Comparison of ENCODE assay signal across 25 cellular contexts in the genomic region with DNA sequence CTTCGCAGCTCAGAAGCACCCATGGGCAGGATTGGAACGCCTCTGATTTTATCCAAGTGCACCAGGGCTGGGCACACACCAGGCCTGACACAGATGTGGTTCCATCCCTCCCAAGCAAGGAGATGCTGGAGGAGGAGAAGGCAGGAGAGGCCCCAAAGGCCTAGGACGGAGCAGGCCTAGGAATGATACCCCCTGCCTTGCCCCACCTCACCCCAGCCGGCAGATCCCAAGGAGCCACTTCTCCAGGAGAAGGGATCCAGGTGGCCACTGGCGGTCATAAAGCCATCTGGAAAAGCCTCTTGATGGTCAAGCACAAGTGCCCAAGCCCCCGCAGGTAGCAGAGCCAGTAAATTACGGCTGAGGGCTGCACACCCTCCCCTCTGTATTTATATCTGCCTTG.
"Had no signal": no experiment of that assay in that cellular context is flagged by ENCODE, and none has a peak within 500 bp of the region (broad histone marks: within the 10 kb centered on the region; RNA-seq: fewer than 3 reads in every experiment).

No MANE protein-coding gene starts in this region.

- H3K4me1 ChIP-seq: foreskin keratinocyte, prostate gland, vagina had no signal

- H3K27me3 Mint-ChIP-seq: activated CD4-positive, alpha-beta memory T cell treated with anti-CD3 and anti-CD28 coated beads for 36 hours; activated CD4-positive, alpha-beta T cell treated with anti-CD3 and anti-CD28 coated beads, Interleukin-2, amount 10 ng/mL, durations not matched to agents 24 days and 14 days; activated naive CD4-positive, alpha-beta T cell treated with anti-CD3 and anti-CD28 coated beads, Interleukin-2, amount 50 U/mL, for 24 hours; activated T-cell treated with anti-CD3 and anti-CD28 coated beads, Interleukin-2, amount 50 U/mL, for 24 hours; type B pancreatic cell had no signal

- DNase-seq: activated CD4-positive, alpha-beta memory T cell treated with anti-CD3 and anti-CD28 coated beads for 36 hours; activated CD4-positive, alpha-beta T cell treated with anti-CD3 and anti-CD28 coated beads, Interleukin-2, amount 10 ng/mL, durations not matched to agents 24 days and 14 days; activated CD4-positive, CD25-positive, alpha-beta regulatory T cell treated with anti-CD3 and anti-CD28 coated beads, Interleukin-2, amount 50 U/mL, for 72 hours; activated CD8-positive, alpha-beta memory T cell treated with anti-CD3 and anti-CD28 coated beads, Interleukin-2, amount 50 U/mL, for 48 hours; activated T-cell treated with anti-CD3 and anti-CD28 coated beads, Interleukin-2, amount 50 U/mL, for 24 hours; anterior cingulate cortex; cerebellar nuclear complex; cortex of kidney; foreskin keratinocyte; left ventricle myocardium superior; mammary epithelial cell; naive B cell; nephron progenitor cell; retina; stimulated activated CD4-positive, alpha-beta T cell treated with anti-CD3 and anti-CD28 coated beads, Interleukin-4, amount 100 ng/mL, for 1 hour; stimulated activated naive CD8-positive, alpha-beta T cell treated with anti-CD3 and anti-CD28 coated beads, Interleukin-15, Interleukin-2, amounts not matched to agents 100 U/mL and 50 U/mL, for 24 hours; T-helper 2 cell had no signal

- H3K9me3 Mint-ChIP-seq: activated CD4-positive, alpha-beta memory T cell treated with anti-CD3 and anti-CD28 coated beads for 36 hours; activated CD4-positive, alpha-beta T cell treated with anti-CD3 and anti-CD28 coated beads, Interleukin-2, amount 10 ng/mL, durations not matched to agents 24 days and 14 days; activated naive CD4-positive, alpha-beta T cell treated with anti-CD3 and anti-CD28 coated beads, Interleukin-2, amount 50 U/mL, for 24 hours; activated T-cell treated with anti-CD3 and anti-CD28 coated beads, Interleukin-2, amount 50 U/mL, for 24 hours; mesothelial cell of epicardium; naive B cell; nephron progenitor cell; type B pancreatic cell had no signal

- H3K27me3 ChIP-seq: ovary, vagina had no signal

- H3K4me3 Mint-ChIP-seq: activated CD4-positive, alpha-beta memory T cell treated with anti-CD3 and anti-CD28 coated beads for 36 hours; activated CD4-positive, alpha-beta T cell treated with anti-CD3 and anti-CD28 coated beads, Interleukin-2, amount 10 ng/mL, durations not matched to agents 24 days and 14 days; activated naive CD4-positive, alpha-beta T cell treated with anti-CD3 and anti-CD28 coated beads, Interleukin-2, amount 50 U/mL, for 24 hours; activated T-cell treated with anti-CD3 and anti-CD28 coated beads, Interleukin-2, amount 50 U/mL, for 24 hours; mesothelial cell of epicardium; naive B cell; nephron progenitor cell; type B pancreatic cell had no signal

- H3K4me3 ChIP-seq: esophagus muscularis mucosa, ovary, prostate gland, thoracic aorta, vagina had no signal

- H3K36me3 ChIP-seq: esophagus muscularis mucosa, ovary, prostate gland, thoracic aorta, vagina had no signal

- H3K9me3 ChIP-seq: esophagus muscularis mucosa, ovary, prostate gland, thoracic aorta, vagina had no signal

- H3K36me3 Mint-ChIP-seq: activated CD4-positive, alpha-beta memory T cell treated with anti-CD3 and anti-CD28 coated beads for 36 hours; activated naive CD4-positive, alpha-beta T cell treated with anti-CD3 and anti-CD28 coated beads, Interleukin-2, amount 50 U/mL, for 24 hours; mesothelial cell of epicardium; naive B cell; type B pancreatic cell had no signal

- H3K27ac ChIP-seq: esophagus muscularis mucosa, foreskin keratinocyte, ovary, prostate gland, thoracic aorta, vagina had no signal

- H3K4me1 Mint-ChIP-seq: activated CD4-positive, alpha-beta T cell treated with anti-CD3 and anti-CD28 coated beads, Interleukin-2, amount 10 ng/mL, durations not matched to agents 24 days and 14 days; activated naive CD4-positive, alpha-beta T cell treated with anti-CD3 and anti-CD28 coated beads, Interleukin-2, amount 50 U/mL, for 24 hours; naive B cell had no signal

- H3K27ac Mint-ChIP-seq: activated CD4-positive, alpha-beta memory T cell treated with anti-CD3 and anti-CD28 coated beads for 36 hours; activated CD4-positive, alpha-beta T cell treated with anti-CD3 and anti-CD28 coated beads, Interleukin-2, amount 10 ng/mL, durations not matched to agents 24 days and 14 days; activated naive CD4-positive, alpha-beta T cell treated with anti-CD3 and anti-CD28 coated beads, Interleukin-2, amount 50 U/mL, for 24 hours; activated T-cell treated with anti-CD3 and anti-CD28 coated beads, Interleukin-2, amount 50 U/mL, for 24 hours; mesothelial cell of epicardium; naive B cell; nephron progenitor cell; type B pancreatic cell had no signal

- ATAC-seq: foreskin keratinocyte; left ventricle myocardium superior; stimulated activated naive CD8-positive, alpha-beta T cell treated with anti-CD3 and anti-CD28 coated beads, Interleukin-15, Interleukin-2, amounts not matched to agents 100 U/mL and 50 U/mL, for 24 hours had no signal
